Comparison of ENCODE assay signal across 25 cellular contexts in genomic region chr14:72478397-72479025, GRCh38.
DNase-seq lines count a peak whose midpoint lies in the region; ATAC-seq and TF ChIP-seq lines count a peak whose summit lies in the region.
"Had no signal": no experiment of that assay in that cellular context is flagged by ENCODE, and none has a peak within 500 bp of the region (broad histone marks: within the 10 kb centered on the region; RNA-seq: fewer than 3 reads in every experiment).

No MANE protein-coding gene starts in this region.

- H3K9me3 ChIP-seq in thyroid gland = no peaks in the 10 kb centered on the region
- H3K9me3 ChIP-seq: BE2C, left lung, transverse colon had no signal

- no peaks in the 10 kb centered on the region for H3K36me3 Mint-ChIP-seq in activated T-helper 17 cell treated with anti-CD3 and anti-CD28 coated beads, Interleukin-2, amount 50 U/mL, for 72 hours (ENCODE audit: low read depth)
- H3K36me3 Mint-ChIP-seq in natural killer cell = peaks cover 8% of the 10 kb centered on the region

- H3K4me1 Mint-ChIP-seq in activated T-helper 17 cell treated with anti-CD3 and anti-CD28 coated beads, Interleukin-2, amount 50 U/mL, for 72 hours = peaks cover 29% of the 10 kb centered on the region
- H3K4me1 Mint-ChIP-seq in natural killer cell = peaks cover 55 to 57% of the 10 kb centered on the region in 2 donors

- H3K27me3 Mint-ChIP-seq in activated T-helper 17 cell treated with anti-CD3 and anti-CD28 coated beads, Interleukin-2, amount 50 U/mL, for 72 hours = no peaks in the 10 kb centered on the region
- H3K27me3 Mint-ChIP-seq in natural killer cell (ENCODE audit: low read depth in 2 of 2) = peaks cover 4 to 7% of the 10 kb centered on the region in 2 donors
- H3K27me3 Mint-ChIP-seq: central memory CD8-positive, alpha-beta T cell had no signal

- H3K4me1 ChIP-seq in thyroid gland = peaks cover 42% of the 10 kb centered on the region in 2 donors
- H3K4me1 ChIP-seq: gastroesophageal sphincter had no signal

- no peak overlapping the region for H3K4me3 ChIP-seq in thyroid gland (replicated peaks in 1 of 3)
- H3K4me3 ChIP-seq: gastroesophageal sphincter, left lung, transverse colon had no signal

- no peak for TF ChIP-seq POLR2A in thyroid gland (IDR thresholded peaks at IDR 0.05)

- peak overlapping the region; percentile 74 for H3K4me3 Mint-ChIP-seq in activated T-helper 17 cell treated with anti-CD3 and anti-CD28 coated beads, Interleukin-2, amount 50 U/mL, for 72 hours
- no peak overlapping the region for H3K4me3 Mint-ChIP-seq in natural killer cell
- H3K4me3 Mint-ChIP-seq: activated CD4-positive, alpha-beta T cell treated with anti-CD3 and anti-CD28 coated beads for 36 hours; central memory CD8-positive, alpha-beta T cell; H9 had no signal

- DNase-seq in NK-92 treated with Interleukin-12 subunit alpha and Interleukin-12 subunit beta, amount 100 ng/mL, for 24 hours (lab: John Stamatoyannopoulos, UW) = peak; percentile 8
- no peak for DNase-seq in NK-92 (lab: John Stamatoyannopoulos, UW; ENCODE audit: unreplicated experiment)
- no peak for DNase-seq in natural killer cell
- peak; percentile 89 to 91 for DNase-seq in thyroid gland
- DNase-seq in Kasumi-1 (lab: John Stamatoyannopoulos, UW) = no peak
- no peak for DNase-seq in NCI-H187 treated with DMSO at 0.1 percent for 48 hours (lab: John Stamatoyannopoulos, UW)
- DNase-seq: 8988T; activated CD4-positive, alpha-beta T cell treated with anti-CD3 and anti-CD28 coated beads for 36 hours; activated CD8-positive, alpha-beta memory T cell treated with anti-CD3 and anti-CD28 coated beads, Interleukin-2, amount 50 U/mL, for 48 hours; activated naive CD4-positive, alpha-beta T cell; amygdala; BE2C; Calu3; H9; left lung; midbrain; NCI-H2029 treated with DMSO at 0.1 percent for 48 hours; NCI-H446; stimulated activated naive CD8-positive, alpha-beta T cell treated with anti-CD3 and anti-CD28 coated beads, Interleukin-15, Interleukin-2, amounts not matched to agents 100 U/mL and 50 U/mL, for 24 hours; transverse colon had no signal

- H3K27ac ChIP-seq in thyroid gland = peak overlapping the region; percentile 92 to 98 (median 94)
- H3K27ac ChIP-seq: gastroesophageal sphincter, left lung, transverse colon had no signal

- TF ChIP-seq CTCF in natural killer cell (IDR thresholded peaks at IDR 0.05) (no peak), thyroid gland (IDR thresholded peaks at IDR 0.05) (no peak)

- 18 to 35% methylated on average over 10 of the region's 10 CpGs for WGBS in thyroid gland, 2 donors

- ATAC-seq in activated T-helper 17 cell treated with anti-CD3 and anti-CD28 coated beads, Interleukin-2, amount 50 U/mL, for 72 hours (replicated peaks) = no peak
- ATAC-seq in natural killer cell (no peak), GM18498 (IDR thresholded peaks at IDR 0.05; ENCODE audit: unreplicated experiment) (no peak)
- ATAC-seq: activated CD4-positive, alpha-beta T cell treated with anti-CD3 and anti-CD28 coated beads for 36 hours; gastroesophageal sphincter; left lung; sciatic nerve; stimulated activated naive CD8-positive, alpha-beta T cell treated with anti-CD3 and anti-CD28 coated beads, Interleukin-15, Interleukin-2, amounts not matched to agents 100 U/mL and 50 U/mL, for 24 hours had no signal

- H3K36me3 ChIP-seq in thyroid gland = no peaks in the 10 kb centered on the region
- H3K36me3 ChIP-seq: BE2C, gastroesophageal sphincter, left lung, transverse colon had no signal

- no peaks in the 10 kb centered on the region for H3K27me3 ChIP-seq in thyroid gland
- H3K27me3 ChIP-seq: gastroesophageal sphincter, left lung, transverse colon had no signal

- no peaks in the 10 kb centered on the region for H3K9me3 Mint-ChIP-seq in activated T-helper 17 cell treated with anti-CD3 and anti-CD28 coated beads, Interleukin-2, amount 50 U/mL, for 72 hours
- no peaks in the 10 kb centered on the region for H3K9me3 Mint-ChIP-seq in natural killer cell
- H3K9me3 Mint-ChIP-seq: central memory CD8-positive, alpha-beta T cell had no signal

- intact Hi-C loops in natural killer cell (cut with micrococcal nuclease) = no loop called here
- intact Hi-C loops in thyroid gland (cut with DNase I) = no loop called here

- H3K27ac Mint-ChIP-seq in activated T-helper 17 cell treated with anti-CD3 and anti-CD28 coated beads, Interleukin-2, amount 50 U/mL, for 72 hours = peak overlapping the region; percentile 92
- peak overlapping the region; percentile 82 to 88 for H3K27ac Mint-ChIP-seq in natural killer cell
- H3K27ac Mint-ChIP-seq: H9 had no signal

Comparison
In these comparisons a context has a peak if more than half of its experiments do, and no peak if none do; other contexts are left out.
1. DNase-seq: peak in NK-92 treated with Interleukin-12 subunit alpha and Interleukin-12 subunit beta, amount 100 ng/mL, for 24 hours (single experiment) and thyroid gland (2 of 2); none in NK-92 (single experiment), natural killer cell (single experiment), Kasumi-1 (0 of 2) and NCI-H187 treated with DMSO at 0.1 percent for 48 hours (single experiment).